ENCODE assay signal across 19 cellular contexts in genomic region chr7:1624999-1625927, GRCh38. TPM values are rescaled to one million over a fixed set of nuclear protein-coding genes. Genes with fewer than 3 reads are reported as not detected.
"Had no signal": no experiment of that assay in that cellular context is flagged by ENCODE, and none has a peak within 500 bp of the region (broad histone marks: within the 10 kb centered on the region; RNA-seq: fewer than 3 reads in every experiment).

No MANE protein-coding gene starts in this region.

- H3K27ac ChIP-seq: colonic mucosa, heart left ventricle, neutrophil, suprapubic skin, tibial artery had no signal

- H3K27ac Mint-ChIP-seq: naive thymus-derived CD4-positive, alpha-beta T cell; nephron progenitor cell had no signal

- H3K4me3 ChIP-seq: colonic mucosa, heart left ventricle, suprapubic skin, tibial artery had no signal

- DNase-seq: colonic mucosa; effector CD4-positive, alpha-beta T cell; heart left ventricle; hippocampal formation; mammary epithelial cell; naive thymus-derived CD4-positive, alpha-beta T cell; nephron progenitor cell; right cardiac atrium; small intestine; stimulated activated CD4-positive, alpha-beta T cell treated with anti-CD3 and anti-CD28 coated beads, Interleukin-12 subunit alpha, Interleukin-12 subunit beta, amount 100 ng/mL, for 4 hours; stimulated activated CD4-positive, alpha-beta T cell treated with anti-CD3 and anti-CD28 coated beads, Interleukin-2, amount 100 ng/mL, for 48 hours; stimulated activated naive CD8-positive, alpha-beta T cell treated with anti-CD3 and anti-CD28 coated beads, Interleukin-15, Interleukin-2, amounts not matched to agents 100 U/mL and 50 U/mL, for 24 hours; tibial artery had no signal

- H3K36me3 ChIP-seq: colonic mucosa, heart left ventricle, neutrophil, suprapubic skin, tibial artery had no signal

- ATAC-seq: esophagus mucosa; heart left ventricle; left lobe of liver; naive thymus-derived CD4-positive, alpha-beta T cell; stimulated activated naive CD8-positive, alpha-beta T cell treated with anti-CD3 and anti-CD28 coated beads, Interleukin-15, Interleukin-2, amounts not matched to agents 100 U/mL and 50 U/mL, for 24 hours had no signal

- H3K9me3 ChIP-seq: colonic mucosa, neutrophil, suprapubic skin had no signal

- H3K4me1 Mint-ChIP-seq: naive thymus-derived CD4-positive, alpha-beta T cell had no signal

- H3K27me3 ChIP-seq: colonic mucosa, heart left ventricle had no signal

- H3K4me1 ChIP-seq: colonic mucosa, heart left ventricle, suprapubic skin, tibial artery had no signal

- H3K4me3 Mint-ChIP-seq: naive thymus-derived CD4-positive, alpha-beta T cell; nephron progenitor cell had no signal

- FAIRE-seq: frontal cortex, islet of Langerhans, small intestine had no signal

- H3K36me3 Mint-ChIP-seq: naive thymus-derived CD4-positive, alpha-beta T cell had no signal

RNA-seq across cellular contexts. Expression of gene ELFN1, which starts 44.8 kb away (rescaled TPM):
- polyA plus RNA-seq: naive thymus-derived CD4-positive, alpha-beta T cell had no signal
